In genomic region chr11:568306-569259, GRCh38 we compare ENCODE assay signal across 8 cellular contexts. TPM values are rescaled to one million over a fixed set of nuclear protein-coding genes. Genes with fewer than 3 reads are reported as not detected.
A peak's percentile ranks its signal among the peaks of the same experiment; 100 is the strongest.
DNase-seq lines count a peak whose midpoint lies in the region; ATAC-seq and TF ChIP-seq lines count a peak whose summit lies in the region.

No MANE protein-coding gene starts in this region.

- DNase-seq in CD14-positive monocyte (ENCODE audit: low spot score) (peak; percentile 85), NCI-H69 (lab: John Stamatoyannopoulos, UW) (peak; percentile 99), dermis blood vessel endothelial cell (peak; percentile 90), lower leg skin (ENCODE audit: low spot score in 2 of 2) (peak; percentile 90 to 98)
- DNase-seq in activated CD4-positive, alpha-beta T cell treated with anti-CD3 and anti-CD28 coated beads, Interleukin-2, amount 50 U/mL, for 1 hour: peak; percentile 87
- peak; percentile 86 to 88 for DNase-seq in stimulated activated CD4-positive, alpha-beta T cell treated with anti-CD3 and anti-CD28 coated beads, Interleukin-4, amount 100 ng/mL, for 4 hours

- peaks cover 24 to 56% (median 50%) of the 10 kb centered on the region in 3 donors for H3K27me3 Mint-ChIP-seq in CD14-positive monocyte (ENCODE audit: low read depth in 3 of 3)

- 1% methylated on average over 28 to 52 of the region's 129 CpGs for WGBS in lower leg skin, 2 donors

- peak; percentile 84 for ATAC-seq in GM19395 (IDR thresholded peaks at IDR 0.05; ENCODE audit: unreplicated experiment)
- peak; percentile 83 for ATAC-seq in HG03521 (IDR thresholded peaks at IDR 0.05; ENCODE audit: unreplicated experiment)

- peak overlapping the region; percentile 79 to 85 for H3K4me3 Mint-ChIP-seq in CD14-positive monocyte

- H3K27ac Mint-ChIP-seq in CD14-positive monocyte: peak overlapping the region in 1 of 7 donors; percentile 41

- peak in 1 of 2 donors; percentile 8 for TF ChIP-seq POLR2A in lower leg skin (IDR thresholded peaks at IDR 0.05)

- H3K9me3 Mint-ChIP-seq in CD14-positive monocyte: peaks cover 0 to 13% (median 0%) of the 10 kb centered on the region in 7 donors

- TF ChIP-seq CTCF in CD14-positive monocyte (IDR thresholded peaks at IDR 0.05) (no peak), lower leg skin (IDR thresholded peaks at IDR 0.05) (no peak)

- H3K4me1 Mint-ChIP-seq in CD14-positive monocyte: peaks cover 8% of the 10 kb centered on the region

- intact Hi-C loops in CD14-positive monocyte (cut with micrococcal nuclease) (no loop called here), lower leg skin (cut with DNase I; ENCODE audit: low total_unique reads) (no loop called here)

- peak overlapping the region; percentile 68 for H3K4me3 ChIP-seq in lower leg skin (ENCODE audit: low read depth, poor library complexity, severe bottlenecking)

- H3K36me3 Mint-ChIP-seq in CD14-positive monocyte: peaks cover 3 to 9% of the 10 kb centered on the region in 2 donors

RNA-seq across cellular contexts. Expression of gene PHRF1, which starts 7.7 kb away (rescaled TPM):
- 1 to 10 TPM; 1.3 to 3.3 TPM for polyA plus RNA-seq in CD14-positive monocyte
- total RNA-seq in dermis blood vessel endothelial cell: 27.7 and 31.4 TPM in 2 replicates
- total RNA-seq in lower leg skin: 10 to 100 TPM; 30.0 to 55.2 (median 31.5) TPM

RNA-seq across cellular contexts. Expression of gene RASSF7, which starts 7.8 kb away (rescaled TPM):
- 10 to 100 TPM in 1 of 2 donors, 1 to 10 TPM in 1; 10.0 to 12.4 TPM for polyA plus RNA-seq in CD14-positive monocyte
- total RNA-seq in dermis blood vessel endothelial cell (21.3 and 25.2 TPM in 2 replicates), lower leg skin (100 to 1,000 TPM in 3 of 4 donors, 10 to 100 TPM in 1; 99.7 to 174 (median 139) TPM)

RNA-seq across cellular contexts. Expression of gene LMNTD2, which starts 8.0 kb away (rescaled TPM):
- polyA plus RNA-seq in CD14-positive monocyte: 1 to 10 TPM in 1 of 2 donors, under 1 TPM in 1; 0.67 to 1.2 TPM
- total RNA-seq in dermis blood vessel endothelial cell: 1.3 and 2.6 TPM in 2 replicates
- total RNA-seq in lower leg skin: 10 to 100 TPM in 2 of 4 donors, 1 to 10 TPM in 2; 7.6 to 20.4 (median 11.2) TPM

RNA-seq across cellular contexts. Expression of gene LRRC56, which starts 31.3 kb away (rescaled TPM):
- polyA plus RNA-seq in CD14-positive monocyte: under 1 TPM in 1 of 2 donors, not detected in 1; 0.09 TPM
- total RNA-seq in dermis blood vessel endothelial cell: 0.56 and 0.68 TPM in 2 replicates
- 1 to 10 TPM; 1.5 to 2.7 (median 1.8) TPM for total RNA-seq in lower leg skin

RNA-seq across cellular contexts. Expression of gene HRAS, which starts 33.2 kb away (rescaled TPM):
- 10 to 100 TPM; 10.1 to 10.3 TPM for polyA plus RNA-seq in CD14-positive monocyte
- total RNA-seq in dermis blood vessel endothelial cell (51.6 and 70.2 TPM in 2 replicates), lower leg skin (100 to 1,000 TPM in 3 of 4 donors, 10 to 100 TPM in 1; 98.5 to 196 (median 117) TPM)

Comparison
In these comparisons a context has a peak if more than half of its experiments do, and no peak if none do; other contexts are left out.
1. Peak in every context shown above with its lines: DNase-seq, ATAC-seq and H3K4me3 ChIP-seq.